Comparison of ENCODE assay signal across 13 cellular contexts in genomic region chr12:46218509-46219095, GRCh38. TPM values are rescaled to one million over a fixed set of nuclear protein-coding genes. Genes with fewer than 3 reads are reported as not detected.
A peak's percentile ranks its signal among the peaks of the same experiment; 100 is the strongest.
DNase-seq lines count a peak whose midpoint lies in the region; ATAC-seq, FAIRE-seq and TF ChIP-seq lines count a peak whose summit lies in the region.
"Had no signal": no experiment of that assay in that cellular context is flagged by ENCODE, and none has a peak within 500 bp of the region (broad histone marks: within the 10 kb centered on the region; RNA-seq: fewer than 3 reads in every experiment).

No MANE protein-coding gene starts in this region.

- H2BK20ac ChIP-seq in H9 (ENCODE audit: low read depth, low read length, poor library complexity, severe bottlenecking) = no peak overlapping the region

- no peaks in the 10 kb centered on the region for H3K9me3 Mint-ChIP-seq in H9
- no peaks in the 10 kb centered on the region for H3K9me3 Mint-ChIP-seq in WTC11
- H3K9me3 Mint-ChIP-seq: endodermal cell had no signal

- H2BK120ac ChIP-seq in H9 (ENCODE audit: low read depth, low read length, poor library complexity, severe bottlenecking) = no peak overlapping the region

- no peaks in the 10 kb centered on the region for H3K9me2 ChIP-seq in hepatocyte (replicated peaks; ENCODE audit: insufficient read depth)

- H3K23ac ChIP-seq in H9 (ENCODE audit: insufficient read length, low read depth, low read length) = no peak overlapping the region

- H2BK12ac ChIP-seq in H9 (ENCODE audit: insufficient read length, low read depth, low read length) = no peak overlapping the region

- no peak for TF ChIP-seq POLR2A in GM12891 (IDR thresholded peaks at IDR 0.05; ENCODE audit: low read depth, low read length)

- peaks cover 47 to 51% of the 10 kb centered on the region in 2 experiments for H3K4me1 Mint-ChIP-seq in H9
- H3K4me1 Mint-ChIP-seq in WTC11 = peaks cover 60% of the 10 kb centered on the region

- H4K5ac ChIP-seq in H9 (ENCODE audit: insufficient read length, low read depth, low read length) = no peak overlapping the region

- POLR2A ChIA-PET in WTC11 (lab: Charles Lee) = no interaction called here
- POLR2A ChIA-PET in GM10248 (lab: Yijun Ruan, JAX) = no interaction called here

- H3K4me3 ChIP-seq in BLaER1 (peak overlapping the region; percentile 32; the same call in 1 of the 2 replicates), hepatocyte (no peak overlapping the region)
- H3K4me3 ChIP-seq: ovary had no signal

- peaks cover 99% of the 10 kb centered on the region for H4K20me1 ChIP-seq in BLaER1
- H4K20me1 ChIP-seq in H9 (ENCODE audit: control insufficient read depth, insufficient read depth, insufficient read length) = no peaks in the 10 kb centered on the region
- no peaks in the 10 kb centered on the region for H4K20me1 ChIP-seq in hepatocyte (ENCODE audit: insufficient read depth, poor library complexity, severe bottlenecking)

- H3K27ac Mint-ChIP-seq in H9 (peak overlapping the region; percentile 19 to 50 (median 31); a peak in 3 of 7 replicates), WTC11 (peak overlapping the region; percentile 31)
- H3K27ac Mint-ChIP-seq: endodermal cell had no signal

- H3K4me3 Mint-ChIP-seq in H9 = no peak overlapping the region
- H3K4me3 Mint-ChIP-seq in WTC11 = no peak overlapping the region
- H3K4me3 Mint-ChIP-seq: endodermal cell had no signal

- H3K36me3 ChIP-seq in BLaER1 (peaks cover 64% of the 10 kb centered on the region), hepatocyte (replicated peaks; ENCODE audit: insufficient read depth, low read depth) (no peaks in the 10 kb centered on the region)
- H3K36me3 ChIP-seq: ovary had no signal

- ATAC-seq in WTC11 = no peak

- H3K36me3 Mint-ChIP-seq in H9 (ENCODE audit: insufficient read depth in 1 of 3, low read depth in 3 of 3) (peaks cover 47 to 89% (median 54%) of the 10 kb centered on the region in 3 experiments; a peak in 6 of 7 replicates), WTC11 (peaks cover 49% of the 10 kb centered on the region)

- H3K79me2 ChIP-seq in H9 (ENCODE audit: insufficient read depth, low read length) = peaks cover 2% of the 10 kb centered on the region; the same call in 1 of the 2 replicates
- peaks cover 20% of the 10 kb centered on the region for H3K79me2 ChIP-seq in hepatocyte

- no peak overlapping the region for H3K14ac ChIP-seq in H9 (ENCODE audit: insufficient read depth, low read length)

- FAIRE-seq in GM12891 (lab: Jason Lieb, UNC) = no peak

- CTCF ChIA-PET in WTC11 (lab: Charles Lee) (no interaction called here), GM10248 (lab: Yijun Ruan, JAX) (interaction anchor here (1.0 to 1.2 kb wide), 3 partner anchors 13 to 22 kb away, joined by 3 to 4 read pairs (median 3); no protein-coding TSS in a partner anchor)

- no peak overlapping the region for H3K18ac ChIP-seq in H9 (ENCODE audit: insufficient read length, low read depth, low read length)

- no peak overlapping the region for H2AK5ac ChIP-seq in H9 (ENCODE audit: insufficient read length, low read length)

- H2AFZ ChIP-seq in H9 (ENCODE audit: low read length) (no peak overlapping the region), hepatocyte (no peak overlapping the region)

- DNase-seq in H9 (no peak), WTC11 (ENCODE audit: low spot score) (no peak), hepatocyte (ENCODE audit: low spot score) (no peak), GM12891 (ENCODE audit: insufficient read length, low spot score) (no peak), GM10248 (ENCODE audit: extremely low spot score) (no peak), hepatic stellate cell (ENCODE audit: low spot score) (no peak), GM13977 (ENCODE audit: low spot score) (no peak)
- DNase-seq: activated effector memory CD4-positive, alpha-beta T cell treated with Interleukin-2 at 50 U/mL for 16 hours; endodermal cell; HCEC 1CT; NCI-H2171; ovary had no signal

- no peaks in the 10 kb centered on the region for H3K27me3 ChIP-seq in BLaER1
- H3K27me3 ChIP-seq in H9 (ENCODE audit: insufficient read depth, low read length) = no peaks in the 10 kb centered on the region
- H3K27me3 ChIP-seq in hepatocyte = no peaks in the 10 kb centered on the region
- H3K27me3 ChIP-seq: ovary had no signal

- peaks cover 89% of the 10 kb centered on the region for H3K4me1 ChIP-seq in BLaER1
- no peaks in the 10 kb centered on the region; the same call in 1 of the 2 replicates for H3K4me1 ChIP-seq in H9 (ENCODE audit: insufficient read depth, low read length)
- no peaks in the 10 kb centered on the region for H3K4me1 ChIP-seq in hepatocyte (ENCODE audit: insufficient read depth)

- H3K4ac ChIP-seq in H9 (ENCODE audit: low read depth, low read length) = no peak overlapping the region

- H2BK15ac ChIP-seq in H9 (ENCODE audit: low read depth, low read length) = no peak overlapping the region

- H3K27me3 Mint-ChIP-seq in H9 (ENCODE audit: low read depth) (no peaks in the 10 kb centered on the region), WTC11 (ENCODE audit: low read depth) (no peaks in the 10 kb centered on the region)

- H3K4me2 ChIP-seq in BLaER1 = peak overlapping the region; percentile 80
- no peak overlapping the region for H3K4me2 ChIP-seq in H9 (ENCODE audit: insufficient read depth, insufficient read length, low read length)
- no peak overlapping the region for H3K4me2 ChIP-seq in hepatocyte

- H3K27ac ChIP-seq in BLaER1 (peak overlapping the region; percentile 53), H9 (ENCODE audit: insufficient read length, low read depth, low read length) (no peak overlapping the region), hepatocyte (peak overlapping the region; percentile 22)
- H3K27ac ChIP-seq: ovary had no signal

- no peak overlapping the region for H2BK5ac ChIP-seq in H9 (ENCODE audit: insufficient read length, low read length)

- no peak overlapping the region for H4K8ac ChIP-seq in H9 (replicated peaks; ENCODE audit: insufficient read length, low read depth, low read length)

- WGBS in H9 (ENCODE audit: extremely low coverage, insufficient read length, low lambda C conversion rate) = no CpG with 5 or more reads among the region's 7 CpGs
- 84% methylated on average over 7 of the region's 7 CpGs for WGBS in hepatocyte (ENCODE audit: low lambda C conversion rate, missing lambda C conversion rate)

- H3K56ac ChIP-seq in H9 (ENCODE audit: insufficient read length, low read depth, low read length) = no peak overlapping the region

- H3T11ph ChIP-seq in H9 (ENCODE audit: low read length) = no peak overlapping the region

- H3K9me3 ChIP-seq in BLaER1 (no peaks in the 10 kb centered on the region), H9 (ENCODE audit: control insufficient read depth, low read depth, low read length) (no peaks in the 10 kb centered on the region), hepatocyte (ENCODE audit: low read depth) (no peaks in the 10 kb centered on the region)
- H3K9me3 ChIP-seq: ovary had no signal

- in situ Hi-C loops in GM13977 (cut with MboI; ENCODE audit: low pct_unique_long_range_greater_than_20kb, low sequenced_read_pairs, unreplicated experiment) = loop anchor here (10.0 kb wide), 1 partner anchor 46 kb away; the partner anchor contains the start of gene SLC38A1

- H3K79me1 ChIP-seq in H9 (ENCODE audit: insufficient read depth, low read depth, low read length, poor library complexity, severe bottlenecking) = peaks cover 6% of the 10 kb centered on the region

- no peak overlapping the region for H3K9ac ChIP-seq in BLaER1
- no peak overlapping the region for H3K9ac ChIP-seq in H9 (ENCODE audit: extremely low read depth, insufficient read length, low read length)

- no peak for TF ChIP-seq CTCF in H9 (conservative IDR thresholded peaks at IDR 0.05)
- TF ChIP-seq CTCF in WTC11 (IDR thresholded peaks at IDR 0.05) = no peak
- no peak for TF ChIP-seq CTCF in hepatocyte (IDR thresholded peaks at IDR 0.05; ENCODE audit: poor library complexity)
- TF ChIP-seq CTCF in GM10248 (IDR thresholded peaks at IDR 0.05; ENCODE audit: control extremely low read depth, extremely low read depth, low read depth, missing control alignments) = no peak
- TF ChIP-seq CTCF in GM13977 (IDR thresholded peaks at IDR 0.05; ENCODE audit: extremely low read depth, insufficient read depth, missing control alignments) = no peak

- H3K23me2 ChIP-seq in H9 (ENCODE audit: insufficient read length, low read depth, low read length, poor library complexity, severe bottlenecking) = no peaks in the 10 kb centered on the region

- H4K91ac ChIP-seq in H9 (ENCODE audit: insufficient read length, low read depth, low read length) = no peak overlapping the region

TF ChIP-seq in WTC11, 78 proteins besides CTCF, POLR2A, EP300 and RAD21 (continues in another document):
- TF ChIP-seq ZNF219 (CRISPR knock-in tag; IDR thresholded peaks at IDR 0.05; ENCODE audit: borderline replicate concordance) (no peak), ZSCAN18 (CRISPR knock-in tag; IDR thresholded peaks at IDR 0.05) (no peak), CREM (CRISPR knock-in tag; IDR thresholded peaks at IDR 0.05) (no peak)

TF ChIP-seq in GM12891, 5 proteins besides CTCF, POLR2A, EP300 and RAD21:
- no peak for TF ChIP-seq PAX5 (IDR thresholded peaks at IDR 0.05; ENCODE audit: insufficient read depth, low read length, severe bottlenecking)
- no peak for TF ChIP-seq TAF1 (IDR thresholded peaks at IDR 0.05; ENCODE audit: low read depth, low read length)
- TF ChIP-seq POU2F2 (IDR thresholded peaks at IDR 0.05; ENCODE audit: low read depth, low read length) = no peak
- TF ChIP-seq SPI1 (IDR thresholded peaks at IDR 0.05; ENCODE audit: low read depth, low read length) = no peak
- no peak; the same call in 1 of the 2 replicates for TF ChIP-seq POLR2AphosphoS5 (IDR thresholded peaks at IDR 0.05; ENCODE audit: low read depth, low read length)

RNA-seq across cellular contexts. Expression of gene SLC38A1, which starts 50.2 kb away (rescaled TPM):
- total RNA-seq in H9 (2021) (206 and 216 TPM in 2 replicates), WTC11 (2021) (136 to 179 TPM (median 143 TPM) in 3 replicates), hepatocyte (86.8 and 96.1 TPM in 2 replicates)
- polyA plus RNA-seq in hepatocyte = 48.2 and 54.4 TPM in 2 replicates
- polyA plus RNA-seq in GM12891 (2012; ENCODE audit: low read depth, missing spikeins) = 43.1 TPM
